ENCODE assay signal across 14 cellular contexts in genomic region chr3:156665296-156665695, GRCh38. TPM values are rescaled to one million over a fixed set of nuclear protein-coding genes. Genes with fewer than 3 reads are reported as not detected.
DNase-seq lines count a peak whose midpoint lies in the region; ATAC-seq and TF ChIP-seq lines count a peak whose summit lies in the region.
"Had no signal": no experiment of that assay in that cellular context is flagged by ENCODE, and none has a peak within 500 bp of the region (broad histone marks: within the 10 kb centered on the region; RNA-seq: fewer than 3 reads in every experiment).

No MANE protein-coding gene starts in this region.

- peaks cover 43 to 61% (median 59%) of the 10 kb centered on the region in 3 donors for H3K4me1 Mint-ChIP-seq in CD8-positive, alpha-beta memory T cell
- H3K4me1 Mint-ChIP-seq in HFFc6 (ENCODE audit: low read depth) (peaks cover 35% of the 10 kb centered on the region), T-cell (peaks cover 31 to 66% (median 47%) of the 10 kb centered on the region in 3 donors)

- H3K9me3 ChIP-seq in CD8-positive, alpha-beta memory T cell (ENCODE audit: low read length), result no peaks in the 10 kb centered on the region
- H3K9me3 ChIP-seq: ascending aorta, vagina had no signal

- no peak for DNase-seq in CD8-positive, alpha-beta memory T cell
- DNase-seq in HFFc6 (peak; percentile 22), T-cell (no peak), iris pigment epithelial cell (ENCODE audit: low read depth) (peak; percentile 91), NCI-H69 (lab: John Stamatoyannopoulos, UW) (no peak), erythroblast (lab: John Stamatoyannopoulos, UW) (no peak), SKM-1 treated with dmso at 0.1 percent for 144 hours (lab: John Stamatoyannopoulos, UW; ENCODE audit: unreplicated experiment) (no peak)
- DNase-seq: head of caudate nucleus; stimulated activated CD4-positive, alpha-beta T cell treated with anti-CD3 and anti-CD28 coated beads, Interleukin-4, amount 100 ng/mL, for 24 hours had no signal

- peaks cover 0 to 1% (median 0%) of the 10 kb centered on the region in 3 donors for H3K36me3 Mint-ChIP-seq in CD8-positive, alpha-beta memory T cell
- H3K36me3 Mint-ChIP-seq in HFFc6 (ENCODE audit: low read depth) (no peaks in the 10 kb centered on the region), T-cell (no peaks in the 10 kb centered on the region)

- H3K4me1 ChIP-seq in CD8-positive, alpha-beta memory T cell (ENCODE audit: insufficient read depth, low read length), result peaks cover 20% of the 10 kb centered on the region

- H3K27me3 Mint-ChIP-seq in CD8-positive, alpha-beta memory T cell, result no peaks in the 10 kb centered on the region
- H3K27me3 Mint-ChIP-seq in HFFc6 (ENCODE audit: insufficient read depth) (no peaks in the 10 kb centered on the region), T-cell (no peaks in the 10 kb centered on the region)

- TF ChIP-seq POLR2A in erythroblast (IDR thresholded peaks at IDR 0.05; ENCODE audit: low read length), result no peak

- POLR2A ChIA-PET in CD8-positive, alpha-beta memory T cell (lab: Charles Lee), result no interaction called here
- POLR2A ChIA-PET in T-cell (lab: Charles Lee), result interaction anchor here in 1 of 2 donors (0.6 kb wide), 1 partner anchor 414 kb away, joined by 3 read pairs; no protein-coding TSS in a partner anchor

- ATAC-seq in T-cell (replicated peaks in 1 of 4) (no peak), GM19452 (IDR thresholded peaks at IDR 0.05; ENCODE audit: unreplicated experiment) (no peak)

- CTCF ChIA-PET in CD8-positive, alpha-beta memory T cell (lab: Charles Lee), result interaction anchor here (0.8 to 1.6 kb wide), 2 partner anchors 8 to 472 kb away, joined by 3 to 8 read pairs; no protein-coding TSS in a partner anchor
- CTCF ChIA-PET in T-cell (lab: Charles Lee), result interaction anchor here in 1 of 2 donors (0.9 kb wide), 1 partner anchor 11 kb away, joined by 3 read pairs; no protein-coding TSS in a partner anchor

- no peak overlapping the region for H3K27ac ChIP-seq in CD8-positive, alpha-beta memory T cell (ENCODE audit: low read depth, low read length)
- H3K27ac ChIP-seq: ascending aorta, vagina, VCaP had no signal

- H3K36me3 ChIP-seq in CD8-positive, alpha-beta memory T cell (ENCODE audit: insufficient read depth, low read length), result no peaks in the 10 kb centered on the region
- H3K36me3 ChIP-seq: ascending aorta, vagina had no signal

- H3K4me3 ChIP-seq in CD8-positive, alpha-beta memory T cell (ENCODE audit: low read length), result no peak overlapping the region
- H3K4me3 ChIP-seq: ascending aorta, vagina had no signal

- no peaks in the 10 kb centered on the region for H3K27me3 ChIP-seq in CD8-positive, alpha-beta memory T cell (ENCODE audit: insufficient read depth, low read length, poor library complexity, severe bottlenecking)
- H3K27me3 ChIP-seq: ascending aorta, vagina had no signal

- H3K27ac Mint-ChIP-seq in CD8-positive, alpha-beta memory T cell, result peak overlapping the region in 5 of 8 donors; percentile 43 to 88 (median 81)
- H3K27ac Mint-ChIP-seq in HFFc6 (no peak overlapping the region), T-cell (peak overlapping the region; percentile 72 to 92)

- TF ChIP-seq CTCF in HFFc6 (IDR thresholded peaks at IDR 0.05), result no peak

- peak overlapping the region in 5 of 7 donors; percentile 39 to 79 (median 62) for H3K4me3 Mint-ChIP-seq in CD8-positive, alpha-beta memory T cell
- H3K4me3 Mint-ChIP-seq in HFFc6 (no peak overlapping the region), T-cell (no peak overlapping the region)
- H3K4me3 Mint-ChIP-seq: nephron had no signal

- no peaks in the 10 kb centered on the region for H3K9me3 Mint-ChIP-seq in CD8-positive, alpha-beta memory T cell
- H3K9me3 Mint-ChIP-seq in HFFc6, result no peaks in the 10 kb centered on the region
- H3K9me3 Mint-ChIP-seq in T-cell, result no peaks in the 10 kb centered on the region
- H3K9me3 Mint-ChIP-seq: nephron had no signal

RNA-seq across cellular contexts. Expression of gene TIPARP, which starts 9.1 kb away (rescaled TPM):
- 10 to 100 TPM; 36.0 to 37.0 TPM for total RNA-seq in CD8-positive, alpha-beta memory T cell
- polyA plus RNA-seq in CD8-positive, alpha-beta memory T cell, result 19.8 TPM
- total RNA-seq in HFFc6 (2021; fragmentation: NEBNext Ultra II Directional; extraction: Animal tissue kit (Norgen Biotek cat#: 25700)), result 10 to 100 TPM; 60.6 to 78.0 (median 67.4) TPM
- total RNA-seq in T-cell, result 100 to 1,000 TPM in 4 of 5 donors, 10 to 100 TPM in 1; 78.8 to 124 (median 110) TPM

Comparison
In these comparisons a context has a peak if more than half of its experiments do, and no peak if none do; other contexts are left out.
1. DNase-seq: peak in HFFc6 (single experiment) and iris pigment epithelial cell (single experiment); none in CD8-positive, alpha-beta memory T cell (0 of 5), T-cell (0 of 34), NCI-H69 (single experiment), erythroblast (0 of 2) and SKM-1 treated with dmso at 0.1 percent for 144 hours (single experiment).
2. H3K4me3 Mint-ChIP-seq: peak in CD8-positive, alpha-beta memory T cell (5 of 7); none in HFFc6 (single experiment) and T-cell (0 of 3).